In the genomic region with DNA sequence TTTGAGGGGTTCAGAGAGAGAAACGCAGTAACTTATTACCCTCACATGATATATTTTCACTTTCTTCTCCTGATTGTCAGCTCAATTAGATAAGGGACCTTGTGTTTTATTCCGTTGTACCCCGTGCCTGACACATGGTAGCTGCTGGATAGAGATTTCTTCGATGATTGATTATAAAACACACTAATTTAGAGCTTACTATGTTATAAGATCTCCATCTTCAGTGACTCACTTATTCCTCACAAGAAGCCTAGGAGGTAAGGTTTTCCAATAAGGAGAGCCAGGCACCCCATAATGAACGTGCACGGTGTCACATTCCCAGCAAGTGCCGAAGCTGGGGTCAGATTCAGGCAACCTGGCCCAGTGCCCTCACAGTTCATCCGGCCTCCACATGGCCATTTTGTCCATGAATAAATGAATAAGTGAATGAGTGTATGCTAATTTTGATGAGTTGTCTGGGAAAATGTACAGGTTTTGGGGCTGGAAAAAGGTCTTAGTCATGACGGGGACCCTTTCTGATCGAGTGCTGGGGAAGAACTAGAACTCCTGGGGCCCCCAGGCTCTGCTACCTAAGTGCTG, we compare ENCODE assay signal across 9 cellular contexts.
DNase-seq lines count a peak whose midpoint lies in the region; ATAC-seq, FAIRE-seq and TF ChIP-seq lines count a peak whose summit lies in the region.
"Had no signal": no experiment of that assay in that cellular context is flagged by ENCODE, and none has a peak within 500 bp of the region (broad histone marks: within the 10 kb centered on the region; RNA-seq: fewer than 3 reads in every experiment).

No MANE protein-coding gene starts in this region.

- H3K9ac ChIP-seq in K562 (ENCODE audit: insufficient read depth in 1 of 2, low read depth in 2 of 2, low read length in 2 of 2) = peak overlapping the region; percentile 33 to 88; a peak in 3 of 4 replicates

- peak overlapping the region; percentile 90 for H3K4me3 ChIP-seq in ACC112 (ENCODE audit: low read depth, low read length)
- peak overlapping the region; percentile 46 for H3K4me3 ChIP-seq in K562
- peak overlapping the region; percentile 35 to 77 (median 73) for H3K4me3 ChIP-seq in right lobe of liver
- H3K4me3 ChIP-seq in transverse colon = peak overlapping the region; percentile 44 to 64 (median 52)

- no peaks in the 10 kb centered on the region for H3K4me1 ChIP-seq in ACC112 (ENCODE audit: control insufficient read depth, insufficient read depth, low read length, unreplicated experiment)
- peaks cover 9 to 14% of the 10 kb centered on the region in 2 experiments; a peak in 3 of 5 replicates for H3K4me1 ChIP-seq in K562 (replicated peaks in 1 of 2; ENCODE audit: control insufficient read depth in 2 of 2, insufficient read depth in 2 of 2, low read length in 2 of 2)
- no peaks in the 10 kb centered on the region for H3K4me1 ChIP-seq in right lobe of liver
- H3K4me1 ChIP-seq in transverse colon = peaks cover 4 to 12% (median 11%) of the 10 kb centered on the region in 4 donors

- in situ Hi-C loops in K562 (cut with MboI) (no loop called here), transverse colon (cut with MboI; ENCODE audit: low pct_ligation_motif_present in 1 of 4, low pct_unique_long_range_greater_than_20kb in 1 of 4, low sequenced_read_pairs in 3 of 4) (no loop called here)

- peaks cover 25% of the 10 kb centered on the region; the same call in 1 of the 2 replicates for H3K27me3 ChIP-seq in ACC112 (ENCODE audit: insufficient read depth, low read length)
- H3K27me3 ChIP-seq in K562 (ENCODE audit: control insufficient read depth in 2 of 2, insufficient read depth in 2 of 2, low read length in 2 of 2) = peaks cover 3 to 16% of the 10 kb centered on the region in 2 experiments; a peak in 2 of 5 replicates
- no peaks in the 10 kb centered on the region for H3K27me3 ChIP-seq in right lobe of liver
- peaks cover 27% of the 10 kb centered on the region for H3K27me3 ChIP-seq in transverse colon

- peak overlapping the region; percentile 98 for H2AFZ ChIP-seq in ACC112 (ENCODE audit: low read length, unreplicated experiment)
- H2AFZ ChIP-seq in K562 (ENCODE audit: low read depth, low read length) = peak overlapping the region; percentile 95

- TF ChIP-seq CTCF in K562 (IDR thresholded peaks at IDR 0.05 in 2 of 3, conservative IDR thresholded peaks at IDR 0.05 in 1 of 3; ENCODE audit: insufficient read depth in 2 of 3, low read depth in 1 of 3, low read length in 3 of 3) (no peak), right lobe of liver (IDR thresholded peaks at IDR 0.05) (no peak), transverse colon (IDR thresholded peaks at IDR 0.05) (no peak)

- intact Hi-C loops in K562 (cut with micrococcal nuclease) = loop anchor here (10.0 kb wide), 2 partner anchors 79 to 819 kb away; no protein-coding TSS in a partner anchor
- intact Hi-C loops in right lobe of liver (cut with DNase I) = no loop called here
- intact Hi-C loops in transverse colon (cut with DNase I; ENCODE audit: low total_unique reads) = no loop called here

- 6% methylated on average over 10 of the region's 10 CpGs for WGBS in K562 (ENCODE audit: insufficient coverage, low coverage, missing lambda C conversion rate)
- 23% methylated on average over 10 of the region's 10 CpGs for WGBS in right lobe of liver (ENCODE audit: insufficient coverage, low coverage, low lambda C conversion rate, missing lambda C conversion rate)
- 37% methylated on average over 10 of the region's 10 CpGs; no CpG with 5 or more reads in 1 of the 2 donors for WGBS in transverse colon (ENCODE audit: low coverage in 1 of 2), 2 donors

- H4K20me1 ChIP-seq in K562 (replicated peaks; ENCODE audit: control insufficient read depth, insufficient read depth, low read length) = no peaks in the 10 kb centered on the region

- DNase-seq in K562 (ENCODE audit: extremely low read depth in 1 of 4, low spot score in 3 of 4) = no peak
- peak in 2 of 3 donors; percentile 54 to 58 for DNase-seq in right lobe of liver
- DNase-seq in transverse colon = no peak
- DNase-seq in stimulated activated CD4-positive, alpha-beta T cell treated with anti-CD3 and anti-CD28 coated beads, Interleukin-2, amount 100 ng/mL, for 48 hours = no peak
- no peak for DNase-seq in NCI-H1417 (lab: John Stamatoyannopoulos, UW)
- no peak for DNase-seq in Ammon's horn (ENCODE audit: low spot score)
- DNase-seq: left cardiac atrium had no signal

- no peak for FAIRE-seq in K562 (lab: Jason Lieb, UNC)

- H3K4me2 ChIP-seq in K562 (ENCODE audit: insufficient read depth, low read length) = peak overlapping the region; percentile 84

- CTCF ChIA-PET in K562 (lab: Yijun Ruan, JAX; ENCODE audit: low intra/inter-chr PET ratio) = no interaction called here

- no peaks in the 10 kb centered on the region; the same call in 1 of the 2 replicates for H3K9me3 ChIP-seq in K562 (replicated peaks; ENCODE audit: control insufficient read depth, insufficient read depth, low read depth, low read length)
- no peaks in the 10 kb centered on the region for H3K9me3 ChIP-seq in right lobe of liver
- H3K9me3 ChIP-seq in transverse colon = no peaks in the 10 kb centered on the region

- no peak for TF ChIP-seq POLR2A in K562 (conservative IDR thresholded peaks at IDR 0.05)
- TF ChIP-seq POLR2A in right lobe of liver (IDR thresholded peaks at IDR 0.05) = no peak
- TF ChIP-seq POLR2A in transverse colon (IDR thresholded peaks at IDR 0.05) = no peak

- POLR2A ChIA-PET in K562 (lab: Yijun Ruan, JAX) = interaction anchor here (0.8 to 1.1 kb wide), 2 partner anchors 17 to 18 kb away, joined by 3 read pairs; no protein-coding TSS in a partner anchor

- H3K36me3 ChIP-seq in ACC112 (ENCODE audit: insufficient read depth, low read length) (no peaks in the 10 kb centered on the region), K562 (ENCODE audit: control insufficient read depth, insufficient read depth, low read length) (no peaks in the 10 kb centered on the region), right lobe of liver (no peaks in the 10 kb centered on the region), transverse colon (no peaks in the 10 kb centered on the region)

- H3K27ac ChIP-seq in ACC112 (ENCODE audit: low read depth, low read length) = peak overlapping the region; percentile 30
- no peak overlapping the region; the same call in 2 of the 3 replicates for H3K27ac ChIP-seq in K562 (ENCODE audit: extremely low read depth, low read depth, low read length)
- peak overlapping the region; percentile 63 to 83 (median 67) for H3K27ac ChIP-seq in right lobe of liver
- peak overlapping the region; percentile 78 to 90 (median 84) for H3K27ac ChIP-seq in transverse colon

- TF ChIP-seq EP300 in K562 (IDR thresholded peaks at IDR 0.05; ENCODE audit: low read length) = no peak
- TF ChIP-seq EP300 in transverse colon (IDR thresholded peaks at IDR 0.05; ENCODE audit: low read depth) = no peak

- no peaks in the 10 kb centered on the region for H3K9me1 ChIP-seq in K562 (ENCODE audit: control insufficient read depth, insufficient read depth, low read length)

- no TSS peak for BruUV-seq in K562 (replicated peaks; lab: Mats Ljungman, UMichigan)

- peak; percentile 1 for ATAC-seq in HG02981 (IDR thresholded peaks at IDR 0.05; ENCODE audit: unreplicated experiment)
- no peak for ATAC-seq in K562
- ATAC-seq in right lobe of liver = peak in 2 of 4 donors; percentile 1 to 16

- no peak for TF ChIP-seq RAD21 in K562 (CRISPR knock-in tag; conservative IDR thresholded peaks at IDR 0.05 in 1 of 2, IDR thresholded peaks at IDR 0.05 in 1 of 2)

- H3K79me2 ChIP-seq in ACC112 (ENCODE audit: control insufficient read depth, insufficient read depth, low read length, unreplicated experiment) (no peaks in the 10 kb centered on the region), K562 (ENCODE audit: control insufficient read depth, insufficient read depth, low read length) (no peaks in the 10 kb centered on the region)

TF ChIP-seq in K562, 482 proteins besides CTCF, POLR2A, EP300 and RAD21 (continues in another document):
- TF ChIP-seq FOXP1 (CRISPR knock-in tag; IDR thresholded peaks at IDR 0.05) = 0 out of 2 replicates have a peak, but pooled peaks have one; percentile 29
- TF ChIP-seq L3MBTL2 (IDR thresholded peaks at IDR 0.05) = peak; percentile 68
- TF ChIP-seq, protein P1, sequence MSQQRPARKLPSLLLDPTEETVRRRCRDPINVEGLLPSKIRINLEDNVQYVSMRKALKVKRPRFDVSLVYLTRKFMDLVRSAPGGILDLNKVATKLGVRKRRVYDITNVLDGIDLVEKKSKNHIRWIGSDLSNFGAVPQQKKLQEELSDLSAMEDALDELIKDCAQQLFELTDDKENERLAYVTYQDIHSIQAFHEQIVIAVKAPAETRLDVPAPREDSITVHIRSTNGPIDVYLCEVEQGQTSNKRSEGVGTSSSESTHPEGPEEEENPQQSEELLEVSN (IDR thresholded peaks at IDR 0.05; ENCODE audit: borderline replicate concordance in 1 of 2, extremely low read depth in 1 of 2, insufficient read depth in 1 of 2, insufficient read length in 1 of 2, low read depth in 1 of 2, low read length in 1 of 2, poor library complexity in 1 of 2, severe bottlenecking in 1 of 2) = peak in 1 of 2 experiments; percentile 26
- TF ChIP-seq, protein P2, sequence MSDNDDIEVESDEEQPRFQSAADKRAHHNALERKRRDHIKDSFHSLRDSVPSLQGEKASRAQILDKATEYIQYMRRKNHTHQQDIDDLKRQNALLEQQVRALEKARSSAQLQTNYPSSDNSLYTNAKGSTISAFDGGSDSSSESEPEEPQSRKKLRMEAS (CRISPR knock-in tag; IDR thresholded peaks at IDR 0.05) = peak; percentile 38; the same call in 1 of the 2 replicates
- no peak for TF ChIP-seq NR2C2 (CRISPR knock-in tag; IDR thresholded peaks at IDR 0.05)
- no peak for TF ChIP-seq NR2C2 (tag; IDR thresholded peaks at IDR 0.05)

Comparison
In these comparisons a context has a peak if more than half of its experiments do, and no peak if none do; other contexts are left out.
1. DNase-seq: peak in right lobe of liver (2 of 3); none in K562 (0 of 4), transverse colon (single experiment), stimulated activated CD4-positive, alpha-beta T cell treated with anti-CD3 and anti-CD28 coated beads, Interleukin-2, amount 100 ng/mL, for 48 hours (0 of 2), NCI-H1417 (0 of 3) and Ammon's horn (single experiment).
2. Peak in every context shown above with its lines, with median percentiles within 50 percentile points of each other: H3K4me3 ChIP-seq.